23 cellular contexts compared by ENCODE assay signal in genomic region chr3:131804565-131805133, GRCh38.
DNase-seq lines count a peak whose midpoint lies in the region; ATAC-seq, FAIRE-seq and TF ChIP-seq lines count a peak whose summit lies in the region.
"Had no signal": no experiment of that assay in that cellular context is flagged by ENCODE, and none has a peak within 500 bp of the region (broad histone marks: within the 10 kb centered on the region; RNA-seq: fewer than 3 reads in every experiment).

No MANE protein-coding gene starts in this region.

- no peak overlapping the region for H3K23ac ChIP-seq in neuronal stem cell (ENCODE audit: low read depth, low read length, poor library complexity)

- POLR2A ChIA-PET in K562 (lab: Yijun Ruan, JAX): no interaction called here

- DNase-seq in Right ventricle myocardium inferior (ENCODE audit: missing footprints): peak; percentile 47
- DNase-seq in cardiac septum (ENCODE audit: low spot score): no peak
- DNase-seq in K562 (ENCODE audit: extremely low read depth in 1 of 4, low spot score in 3 of 4): peak in 1 of 4 experiments; percentile 2
- peak; percentile 27 to 77 for DNase-seq in heart right ventricle
- DNase-seq in stimulated activated CD4-positive, alpha-beta T cell treated with anti-CD3 and anti-CD28 coated beads, Interleukin-15, amount 100 ng/mL, for 24 hours: no peak
- DNase-seq in neuronal stem cell (ENCODE audit: low spot score): no peak
- no peak for DNase-seq in NCI-H1694 (lab: John Stamatoyannopoulos, UW)
- no peak for DNase-seq in NCI-H748 treated with DMSO at 0.1 percent for 48 hours (lab: John Stamatoyannopoulos, UW)
- DNase-seq: activated B cell treated with CpG ODN at 0.5 μM for 24 hours; activated naive CD4-positive, alpha-beta T cell treated with anti-CD3 and anti-CD28 coated beads, Interleukin-2, amount 10 ng/mL, durations not matched to agents 7 days and 5 days; DMS153; dorsolateral prefrontal cortex; gastrocnemius medialis; islet precursor cell; KBM-7; lower lobe of right lung; NCI-H2171 treated with DMSO at 0.1 percent for 48 hours; NCI-H526; stimulated activated CD4-positive, alpha-beta T cell treated with anti-CD3 and anti-CD28 coated beads, Interleukin-1b, Interleukin-23, amount 100 ng/mL, for 48 hours; upper lobe of left lung had no signal

- no peaks in the 10 kb centered on the region for H4K20me1 ChIP-seq in K562 (replicated peaks; ENCODE audit: control insufficient read depth, insufficient read depth, low read length)

- 0% methylated on average over 3 of the region's 3 CpGs for WGBS in K562 (ENCODE audit: insufficient coverage, low coverage, missing lambda C conversion rate)
- 38 to 52% methylated on average over 3 of the region's 3 CpGs for WGBS in heart right ventricle, 2 donors
- WGBS in neuronal stem cell (ENCODE audit: extremely low coverage in 2 of 2, insufficient read length in 2 of 2, insufficient replicate concordance in 1 of 2), 2 donors: no CpG with 5 or more reads among the region's 3 CpGs

- H3K9ac ChIP-seq in K562 (ENCODE audit: insufficient read depth in 1 of 2, low read depth in 2 of 2, low read length in 2 of 2) (no peak overlapping the region), neuronal stem cell (ENCODE audit: low read depth, low read length, poor library complexity) (no peak overlapping the region)
- H3K9ac ChIP-seq: neural progenitor cell had no signal

- H3K27ac ChIP-seq in K562 (ENCODE audit: extremely low read depth, low read depth, low read length) (no peak overlapping the region), heart right ventricle (peak overlapping the region in 9 of 10 donors; percentile 18 to 72 (median 48)), neuronal stem cell (replicated peaks; ENCODE audit: low read length) (no peak overlapping the region)
- H3K27ac ChIP-seq: dorsolateral prefrontal cortex, epithelial cell of prostate, gastrocnemius medialis, lower lobe of right lung, neural progenitor cell, upper lobe of left lung had no signal

- H4K91ac ChIP-seq in neuronal stem cell (ENCODE audit: low read depth, low read length, poor library complexity): no peak overlapping the region

- FAIRE-seq in K562 (lab: Jason Lieb, UNC): no peak
- FAIRE-seq: GM18507 had no signal

- no peaks in the 10 kb centered on the region for H3K79me2 ChIP-seq in K562 (ENCODE audit: control insufficient read depth, insufficient read depth, low read length)

- no peaks in the 10 kb centered on the region for H3K79me1 ChIP-seq in neuronal stem cell (ENCODE audit: low read depth, low read length)

- H3K18ac ChIP-seq in neuronal stem cell (ENCODE audit: low read length): no peak overlapping the region

- ATAC-seq in Right ventricle myocardium inferior: peak; percentile 96
- ATAC-seq in K562: no peak
- peak; percentile 88 to 99 (median 97) for ATAC-seq in heart right ventricle
- ATAC-seq: gastrocnemius medialis, lower lobe of right lung had no signal

- H3K4ac ChIP-seq in neuronal stem cell (ENCODE audit: low read length): no peak overlapping the region

- no peak overlapping the region for H2AK5ac ChIP-seq in neuronal stem cell (ENCODE audit: low read depth, low read length)

- no peak for TF ChIP-seq POLR2A in K562 (conservative IDR thresholded peaks at IDR 0.05)

- TF ChIP-seq CTCF in K562 (IDR thresholded peaks at IDR 0.05 in 2 of 3, conservative IDR thresholded peaks at IDR 0.05 in 1 of 3; ENCODE audit: insufficient read depth in 2 of 3, low read depth in 1 of 3, low read length in 3 of 3) (no peak), heart right ventricle (IDR thresholded peaks at IDR 0.05) (no peak)

- H2AFZ ChIP-seq in K562 (ENCODE audit: low read depth, low read length) (no peak overlapping the region), neuronal stem cell (ENCODE audit: low read length) (no peak overlapping the region)
- H2AFZ ChIP-seq: neural progenitor cell had no signal

- no peak overlapping the region for H2BK5ac ChIP-seq in neuronal stem cell (ENCODE audit: low read length)

- H3K9me3 ChIP-seq in K562 (replicated peaks; ENCODE audit: control insufficient read depth, insufficient read depth, low read depth, low read length): no peaks in the 10 kb centered on the region
- no peaks in the 10 kb centered on the region for H3K9me3 ChIP-seq in heart right ventricle
- no peaks in the 10 kb centered on the region for H3K9me3 ChIP-seq in neuronal stem cell (replicated peaks in 1 of 2; ENCODE audit: control insufficient read depth in 2 of 2, insufficient read depth in 1 of 2, low read depth in 1 of 2, low read length in 2 of 2)
- H3K9me3 ChIP-seq: gastrocnemius medialis, lower lobe of right lung, upper lobe of left lung had no signal

- H2BK120ac ChIP-seq in neuronal stem cell (ENCODE audit: low read depth, low read length): no peak overlapping the region

- H3K9me1 ChIP-seq in K562 (ENCODE audit: control insufficient read depth, insufficient read depth, low read length): no peaks in the 10 kb centered on the region

- H3K27me3 ChIP-seq in K562 (ENCODE audit: control insufficient read depth in 2 of 2, insufficient read depth in 2 of 2, low read length in 2 of 2) (no peaks in the 10 kb centered on the region), heart right ventricle (no peaks in the 10 kb centered on the region), neuronal stem cell (ENCODE audit: control insufficient read depth in 3 of 3, insufficient read depth in 3 of 3, low read depth in 1 of 3, low read length in 3 of 3) (no peaks in the 10 kb centered on the region)
- H3K27me3 ChIP-seq: dorsolateral prefrontal cortex, gastrocnemius medialis, upper lobe of left lung had no signal

- no peak overlapping the region for H2BK15ac ChIP-seq in neuronal stem cell (ENCODE audit: low read length)

- CTCF ChIA-PET in K562 (lab: Yijun Ruan, JAX; ENCODE audit: low intra/inter-chr PET ratio): no interaction called here

- H3K14ac ChIP-seq in neuronal stem cell (ENCODE audit: low read length): no peak overlapping the region

- no peak overlapping the region for H3K4me3 ChIP-seq in K562
- H3K4me3 ChIP-seq in heart right ventricle: peak overlapping the region in 7 of 10 donors; percentile 9 to 40 (median 31)
- H3K4me3 ChIP-seq in neuronal stem cell (ENCODE audit: low read length in 2 of 2): no peak overlapping the region
- H3K4me3 ChIP-seq: dorsolateral prefrontal cortex, gastrocnemius medialis, lower lobe of right lung, neural progenitor cell, upper lobe of left lung had no signal

- in situ Hi-C loops in K562 (cut with MboI): no loop called here

- no peak overlapping the region for H2BK12ac ChIP-seq in neuronal stem cell (ENCODE audit: low read length)

- no peak for TF ChIP-seq RAD21 in K562 (CRISPR knock-in tag; conservative IDR thresholded peaks at IDR 0.05 in 1 of 2, IDR thresholded peaks at IDR 0.05 in 1 of 2)

- H3K4me1 ChIP-seq in K562 (replicated peaks in 1 of 2; ENCODE audit: control insufficient read depth in 2 of 2, insufficient read depth in 2 of 2, low read length in 2 of 2) (no peaks in the 10 kb centered on the region), heart right ventricle (peaks cover 0 to 28% (median 0%) of the 10 kb centered on the region in 9 donors), neuronal stem cell (ENCODE audit: control insufficient read depth in 2 of 2, insufficient read depth in 1 of 2, low read depth in 1 of 2, low read length in 2 of 2) (no peaks in the 10 kb centered on the region)
- H3K4me1 ChIP-seq: gastrocnemius medialis, lower lobe of right lung, neural progenitor cell had no signal

- intact Hi-C loops in Right ventricle myocardium inferior (cut with DNase I): loop anchor here (5.0 kb wide), 1 partner anchor 262 kb away; no protein-coding TSS in a partner anchor
- intact Hi-C loops in cardiac septum (cut with DNase I): no loop called here
- intact Hi-C loops in K562 (cut with micrococcal nuclease): no loop called here
- intact Hi-C loops in heart right ventricle (cut with DNase I): no loop called here

- H3K4me2 ChIP-seq in K562 (ENCODE audit: insufficient read depth, low read length) (no peak overlapping the region), neuronal stem cell (ENCODE audit: insufficient read depth, low read length, poor library complexity, severe bottlenecking) (no peak overlapping the region)
- H3K4me2 ChIP-seq: neural progenitor cell had no signal

- no TSS peak for BruUV-seq in K562 (replicated peaks; lab: Mats Ljungman, UMichigan)

- no peak overlapping the region for H4K8ac ChIP-seq in neuronal stem cell (ENCODE audit: low read depth, low read length)

- no peaks in the 10 kb centered on the region for H3K36me3 ChIP-seq in K562 (ENCODE audit: control insufficient read depth, insufficient read depth, low read length)
- H3K36me3 ChIP-seq in heart right ventricle: no peaks in the 10 kb centered on the region
- H3K36me3 ChIP-seq in neuronal stem cell (replicated peaks in 1 of 2; ENCODE audit: control insufficient read depth in 2 of 2, insufficient read depth in 2 of 2, low read length in 2 of 2): no peaks in the 10 kb centered on the region
- H3K36me3 ChIP-seq: gastrocnemius medialis, lower lobe of right lung, neural progenitor cell, upper lobe of left lung had no signal

- no peak for TF ChIP-seq EP300 in K562 (IDR thresholded peaks at IDR 0.05; ENCODE audit: low read length)

TF ChIP-seq in K562, 482 proteins besides CTCF, POLR2A, EP300 and RAD21:
- TF ChIP-seq MAFG (tag; conservative IDR thresholded peaks at IDR 0.05): peak; percentile 91
- 0 out of 2 replicates have a peak, but pooled peaks have one; percentile 27 for TF ChIP-seq NFE2 (IDR thresholded peaks at IDR 0.05; ENCODE audit: low read depth)
- TF ChIP-seq MAFK (IDR thresholded peaks at IDR 0.05; ENCODE audit: low read length): peak; percentile 55
- TF ChIP-seq MAFF (IDR thresholded peaks at IDR 0.05; ENCODE audit: low read length): peak; percentile 57; the same call in 1 of the 2 replicates
- TF ChIP-seq ZNF316 (IDR thresholded peaks at IDR 0.05): peak; percentile 84
- TF ChIP-seq C11orf30 (IDR thresholded peaks at IDR 0.05; ENCODE audit: low read depth): peak; percentile 76
- TF ChIP-seq KLF1 (tag; IDR thresholded peaks at IDR 0.05): no peak
- TF ChIP-seq CTCFL (IDR thresholded peaks at IDR 0.05; ENCODE audit: borderline replicate concordance, insufficient read depth, low read depth, low read length, poor library complexity, severe bottlenecking): no peak

Comparison
In these comparisons a context has a peak if more than half of its experiments do, and no peak if none do; other contexts are left out.
1. DNase-seq: peak in Right ventricle myocardium inferior (single experiment) and heart right ventricle (2 of 2); none in cardiac septum (single experiment), stimulated activated CD4-positive, alpha-beta T cell treated with anti-CD3 and anti-CD28 coated beads, Interleukin-15, amount 100 ng/mL, for 24 hours (single experiment), neuronal stem cell (single experiment), NCI-H1694 (single experiment) and NCI-H748 treated with DMSO at 0.1 percent for 48 hours (single experiment).
2. H3K27ac ChIP-seq: peak in heart right ventricle (9 of 10); none in K562 (single experiment) and neuronal stem cell (single experiment).
3. H3K4me3 ChIP-seq: peak in heart right ventricle (7 of 10); none in K562 (single experiment) and neuronal stem cell (0 of 2).